ENCODE assay signal across 26 cellular contexts in the genomic region with DNA sequence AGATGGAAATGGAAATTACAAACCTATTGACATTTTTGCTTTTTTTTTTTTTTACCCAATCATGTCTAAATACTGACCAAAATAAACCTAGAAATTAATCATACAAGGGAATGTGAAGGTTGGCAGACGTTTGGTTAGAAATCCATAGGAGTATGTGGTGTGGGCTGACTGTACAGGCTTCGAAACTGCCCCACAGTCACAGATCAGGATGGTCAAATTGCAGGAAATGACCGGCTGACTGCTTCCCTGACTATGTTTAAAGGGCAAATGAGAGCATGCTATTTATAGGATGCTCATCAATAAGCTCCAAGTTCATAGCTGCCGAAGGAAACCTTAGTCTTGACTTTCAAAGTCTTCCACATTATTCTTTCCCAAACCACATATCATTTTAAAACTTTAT.
DNase-seq lines count a peak whose midpoint lies in the region; TF ChIP-seq lines count a peak whose summit lies in the region.
"Had no signal": no experiment of that assay in that cellular context is flagged by ENCODE, and none has a peak within 500 bp of the region (broad histone marks: within the 10 kb centered on the region; RNA-seq: fewer than 3 reads in every experiment).

No MANE protein-coding gene starts in this region.

- DNase-seq in Daoy (ENCODE audit: low read depth): peak; percentile 11
- DNase-seq in M059J (ENCODE audit: low read depth): peak; percentile 51
- peak; percentile 30 to 87 for DNase-seq in cardiac fibroblast (ENCODE audit: low read depth in 2 of 2)
- DNase-seq in iris pigment epithelial cell (ENCODE audit: low read depth): peak; percentile 92
- DNase-seq in epidermal melanocyte (ENCODE audit: insufficient read length, low spot score): no peak
- DNase-seq in activated CD4-positive, alpha-beta T cell treated with anti-CD3 and anti-CD28 coated beads, Interleukin-2, amount 50 U/mL, for 4 hours: no peak
- no peak for DNase-seq in DMS79 (lab: John Stamatoyannopoulos, UW)
- DNase-seq in activated T-cell treated with anti-CD3 and anti-CD28 coated beads, Interleukin-2, amount 50 U/mL, for 1 hour: no peak
- DNase-seq: activated B cell treated with CpG ODN at 0.5 μM for 24 hours; activated CD4-positive, alpha-beta memory T cell treated with anti-CD3 and anti-CD28 coated beads, Interleukin-2, amount 10 ng/mL, durations not matched to agents 7 days and 5 days; activated naive CD4-positive, alpha-beta T cell; activated T-cell treated with anti-CD3 and anti-CD28 coated beads, Interleukin-2, amount 50 U/mL, for 24 hours; COR-L47; DND-41; effector CD8-positive, alpha-beta T cell; GOT3; left lung; midbrain; natural killer cell; NCI-H146; NCI-H526; ovary; stomach; T1000; trophoblast cell had no signal

- TF ChIP-seq CTCF in cardiac fibroblast (IDR thresholded peaks at IDR 0.05; ENCODE audit: low read depth, low read length): no peak

- H3K4me3 ChIP-seq in cardiac fibroblast (replicated peaks in 1 of 2; ENCODE audit: low read depth in 2 of 2, low read length in 2 of 2): no peak overlapping the region
- H3K4me3 ChIP-seq: esophagus muscularis mucosa, left lung, ovary, stomach had no signal

Comparison
In these comparisons a context has a peak if more than half of its experiments do, and no peak if none do; other contexts are left out.
1. DNase-seq: peak in Daoy (single experiment), M059J (single experiment), cardiac fibroblast (2 of 2) and iris pigment epithelial cell (single experiment); none in epidermal melanocyte (single experiment), activated CD4-positive, alpha-beta T cell treated with anti-CD3 and anti-CD28 coated beads, Interleukin-2, amount 50 U/mL, for 4 hours (0 of 2), DMS79 (single experiment) and activated T-cell treated with anti-CD3 and anti-CD28 coated beads, Interleukin-2, amount 50 U/mL, for 1 hour (single experiment).